In the genomic region with DNA sequence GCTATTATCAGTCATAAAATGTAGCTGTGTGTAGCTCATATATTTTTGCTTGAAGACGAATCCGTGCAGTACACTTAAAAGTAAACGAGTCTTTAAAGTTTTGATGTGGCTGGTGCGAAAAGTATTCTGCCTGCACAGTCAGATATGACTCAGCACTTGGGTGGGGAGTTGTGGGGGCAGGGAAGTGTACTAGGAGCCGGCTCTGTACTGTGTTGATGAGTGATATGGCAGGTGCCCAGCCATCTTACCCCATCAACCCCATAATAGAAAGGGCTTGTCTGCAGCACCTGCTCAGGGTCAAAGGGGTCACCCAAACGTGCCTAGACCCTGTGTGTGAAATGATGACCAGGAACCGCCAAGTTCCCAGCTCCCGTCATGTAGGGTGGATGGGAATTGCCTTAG, we compare ENCODE assay signal across 8 cellular contexts.
DNase-seq lines count a peak whose midpoint lies in the region; ATAC-seq and TF ChIP-seq lines count a peak whose summit lies in the region.

No MANE protein-coding gene starts in this region.

- TF ChIP-seq CTCF in AG04449 (IDR thresholded peaks at IDR 0.05; ENCODE audit: insufficient read depth, low read length, missing control alignments): no peak
- TF ChIP-seq CTCF in Loucy (conservative IDR thresholded peaks at IDR 0.05; ENCODE audit: low read length): no peak

- no peaks in the 10 kb centered on the region for H3F3A ChIP-seq in Loucy (ENCODE audit: low read depth)

- no peaks in the 10 kb centered on the region for H3K79me2 ChIP-seq in Loucy (ENCODE audit: insufficient read depth, low read length)

- H3K4me3 ChIP-seq in AG04449 (ENCODE audit: low read depth, low read length) (no peak overlapping the region), Loucy (ENCODE audit: low read length, poor library complexity, severe bottlenecking) (peak overlapping the region; percentile 38)

- CTCF ChIA-PET in AG04449 (lab: Yijun Ruan, JAX): interaction anchor here (1.0 to 2.1 kb wide), 4 partner anchors 9 to 48 kb away, joined by 3 to 8 read pairs (median 3); partner anchors contain the start of gene BCL2L11

- H3K4me2 ChIP-seq in Loucy (ENCODE audit: low read depth, low read length, poor library complexity, severe bottlenecking): peak overlapping the region; percentile 55

- ATAC-seq in HG03025 (IDR thresholded peaks at IDR 0.05; ENCODE audit: low FRiP score, unreplicated experiment): no peak

- DNase-seq in AG04449 (ENCODE audit: low read depth, low spot score) (peak; percentile 19), GM19240 (ENCODE audit: insufficient read length, low spot score) (peak; percentile 41), glomerular visceral epithelial cell (ENCODE audit: extremely low spot score) (peak; percentile 72), GDM1 (lab: John Stamatoyannopoulos, UW) (no peak)
- peak; percentile 73 for DNase-seq in activated CD8-positive, alpha-beta memory T cell treated with anti-CD3 and anti-CD28 coated beads, Interleukin-2, amount 50 U/mL, for 48 hours
- peak; percentile 19 to 68 (median 55) for DNase-seq in stimulated activated CD4-positive, alpha-beta T cell treated with anti-CD3 and anti-CD28 coated beads, TNF-alpha, amount 100 ng/mL, for 48 hours (ENCODE audit: low read depth in 3 of 3)

- H3K36me3 ChIP-seq in Loucy (ENCODE audit: insufficient read depth, low read length): peaks cover 23% of the 10 kb centered on the region; the same call in 1 of the 2 replicates

- no peak overlapping the region for H2AFZ ChIP-seq in Loucy (ENCODE audit: low read length)

- H3K9me2 ChIP-seq in Loucy (replicated peaks; ENCODE audit: low read depth, low read length): no peaks in the 10 kb centered on the region

- H3K4me1 ChIP-seq in Loucy (ENCODE audit: insufficient read depth, low read length, poor library complexity, severe bottlenecking): peaks cover 28% of the 10 kb centered on the region

- H3K9me3 ChIP-seq in Loucy (ENCODE audit: insufficient read depth, low read depth, low read length): no peaks in the 10 kb centered on the region

- POLR2A ChIA-PET in AG04449 (lab: Yijun Ruan, JAX): no interaction called here

- no peak overlapping the region for H3K9ac ChIP-seq in Loucy (ENCODE audit: low read depth, low read length, poor library complexity, severe bottlenecking)

- no peaks in the 10 kb centered on the region for H3K27me3 ChIP-seq in Loucy (ENCODE audit: insufficient read depth, low read length, poor library complexity, severe bottlenecking)

- H4K20me1 ChIP-seq in Loucy (ENCODE audit: insufficient read depth, low read length, poor library complexity, severe bottlenecking): no peaks in the 10 kb centered on the region
